Comparison of ENCODE assay signal across 1 cellular context in the genomic region with DNA sequence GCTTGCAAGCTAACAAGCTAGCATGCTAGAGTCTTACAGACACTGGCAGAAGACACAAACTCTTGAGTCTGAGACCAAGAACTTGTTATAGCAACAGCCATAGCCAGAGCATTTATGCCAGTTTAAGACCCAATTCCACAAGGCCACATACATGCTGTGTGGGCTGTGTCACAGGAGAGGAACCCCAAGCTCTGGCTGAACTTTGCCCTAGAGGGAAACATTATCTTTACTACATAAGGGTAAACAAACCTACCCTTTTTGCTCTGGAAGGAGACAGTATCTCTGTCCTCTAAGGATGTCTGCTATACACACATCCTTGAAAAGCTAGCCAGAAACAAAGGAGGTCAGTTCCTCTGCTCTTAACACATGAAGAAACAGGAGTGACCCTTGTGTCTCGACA.
TF ChIP-seq lines count a peak whose summit lies in the region.

No MANE protein-coding gene starts in this region.

TF ChIP-seq in IMR-90, 13 proteins besides CTCF, POLR2A, EP300 and RAD21 (continued from another document):
- TF ChIP-seq, protein P1, sequence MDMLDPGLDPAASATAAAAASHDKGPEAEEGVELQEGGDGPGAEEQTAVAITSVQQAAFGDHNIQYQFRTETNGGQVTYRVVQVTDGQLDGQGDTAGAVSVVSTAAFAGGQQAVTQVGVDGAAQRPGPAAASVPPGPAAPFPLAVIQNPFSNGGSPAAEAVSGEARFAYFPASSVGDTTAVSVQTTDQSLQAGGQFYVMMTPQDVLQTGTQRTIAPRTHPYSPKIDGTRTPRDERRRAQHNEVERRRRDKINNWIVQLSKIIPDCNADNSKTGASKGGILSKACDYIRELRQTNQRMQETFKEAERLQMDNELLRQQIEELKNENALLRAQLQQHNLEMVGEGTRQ (IDR thresholded peaks at IDR 0.05; ENCODE audit: low read depth, low read length) = no peak
- TF ChIP-seq, protein P2, sequence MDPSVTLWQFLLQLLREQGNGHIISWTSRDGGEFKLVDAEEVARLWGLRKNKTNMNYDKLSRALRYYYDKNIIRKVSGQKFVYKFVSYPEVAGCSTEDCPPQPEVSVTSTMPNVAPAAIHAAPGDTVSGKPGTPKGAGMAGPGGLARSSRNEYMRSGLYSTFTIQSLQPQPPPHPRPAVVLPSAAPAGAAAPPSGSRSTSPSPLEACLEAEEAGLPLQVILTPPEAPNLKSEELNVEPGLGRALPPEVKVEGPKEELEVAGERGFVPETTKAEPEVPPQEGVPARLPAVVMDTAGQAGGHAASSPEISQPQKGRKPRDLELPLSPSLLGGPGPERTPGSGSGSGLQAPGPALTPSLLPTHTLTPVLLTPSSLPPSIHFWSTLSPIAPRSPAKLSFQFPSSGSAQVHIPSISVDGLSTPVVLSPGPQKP (IDR thresholded peaks at IDR 0.05; ENCODE audit: borderline replicate concordance, low read depth, low read length) = no peak
- TF ChIP-seq BHLHE40 (IDR thresholded peaks at IDR 0.05; ENCODE audit: low read depth, low read length) (no peak), MAFK (IDR thresholded peaks at IDR 0.05; ENCODE audit: low read depth, low read length) (no peak)
